28 cellular contexts compared by ENCODE assay signal in the genomic region with DNA sequence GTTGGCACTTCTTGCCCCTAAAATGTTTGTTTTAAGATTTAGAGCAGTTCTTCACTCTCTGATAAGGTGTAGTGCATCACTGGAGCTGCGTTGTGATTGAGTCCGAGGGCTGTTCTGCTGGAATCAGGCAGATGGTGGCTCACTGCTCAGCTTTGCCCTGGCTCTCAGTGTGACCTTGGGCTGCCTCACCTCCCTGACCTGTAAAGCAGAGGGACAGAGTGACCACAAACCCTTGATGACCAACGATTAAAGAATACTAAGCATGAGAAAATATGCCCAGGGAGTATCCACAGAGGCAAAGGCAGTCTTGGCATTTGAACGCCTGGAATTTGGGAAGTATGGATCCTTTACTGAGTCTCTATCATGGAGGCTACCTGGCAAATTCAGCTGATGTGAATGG. TPM values are rescaled to one million over a fixed set of nuclear protein-coding genes. Genes with fewer than 3 reads are reported as not detected.
A peak's percentile ranks its signal among the peaks of the same experiment; 100 is the strongest.
DNase-seq lines count a peak whose midpoint lies in the region; ATAC-seq, FAIRE-seq and TF ChIP-seq lines count a peak whose summit lies in the region.
"Had no signal": no experiment of that assay in that cellular context is flagged by ENCODE, and none has a peak within 500 bp of the region (broad histone marks: within the 10 kb centered on the region; RNA-seq: fewer than 3 reads in every experiment).

No MANE protein-coding gene starts in this region.

- BruUV-seq in HepG2 (replicated peaks; lab: Mats Ljungman, UMichigan): no TSS peak

- no peaks in the 10 kb centered on the region for H3K27me3 Mint-ChIP-seq in activated naive CD4-positive, alpha-beta T cell treated with anti-CD3 and anti-CD28 coated beads, Interleukin-2, amount 10 ng/mL, durations not matched to agents 7 days and 5 days
- no peaks in the 10 kb centered on the region for H3K27me3 Mint-ChIP-seq in activated naive CD4-positive, alpha-beta T cell treated with anti-CD3 and anti-CD28 coated beads for 36 hours (ENCODE audit: low read depth)
- H3K27me3 Mint-ChIP-seq: IgD-negative memory B cell, type B pancreatic cell had no signal

- TF ChIP-seq CTCF in adrenal gland (IDR thresholded peaks at IDR 0.05): no peak
- peak; percentile 27; the same call in 1 of the 2 replicates for TF ChIP-seq CTCF in HepG2 (CRISPR knock-in tag; IDR thresholded peaks at IDR 0.05)
- TF ChIP-seq CTCF in vagina (IDR thresholded peaks at IDR 0.05): no peak

- peak overlapping the region; percentile 28 for H3K27ac Mint-ChIP-seq in activated naive CD4-positive, alpha-beta T cell treated with anti-CD3 and anti-CD28 coated beads, Interleukin-2, amount 10 ng/mL, durations not matched to agents 7 days and 5 days
- H3K27ac Mint-ChIP-seq in activated naive CD4-positive, alpha-beta T cell treated with anti-CD3 and anti-CD28 coated beads for 36 hours: no peak overlapping the region
- H3K27ac Mint-ChIP-seq: type B pancreatic cell had no signal

- no peak overlapping the region for H2AFZ ChIP-seq in HepG2 (ENCODE audit: low read length)
- H2AFZ ChIP-seq: GM23248 had no signal

- H3K4me2 ChIP-seq in HepG2 (ENCODE audit: low read depth, low read length): no peak overlapping the region

- H3K4me3 Mint-ChIP-seq in activated naive CD4-positive, alpha-beta T cell treated with anti-CD3 and anti-CD28 coated beads, Interleukin-2, amount 10 ng/mL, durations not matched to agents 7 days and 5 days: no peak overlapping the region
- H3K4me3 Mint-ChIP-seq in activated naive CD4-positive, alpha-beta T cell treated with anti-CD3 and anti-CD28 coated beads for 36 hours: no peak overlapping the region
- H3K4me3 Mint-ChIP-seq: IgD-negative memory B cell, type B pancreatic cell had no signal

- in situ Hi-C loops in HepG2 (cut with HindIII; ENCODE audit: extremely low pct_ligation_motif_present, low pct_unique_long_range_greater_than_20kb): no loop called here

- peak; percentile 9; the same call in 1 of the 3 replicates for ATAC-seq in HepG2
- ATAC-seq: gastroesophageal sphincter, psoas muscle had no signal

- H3K9me3 Mint-ChIP-seq in activated naive CD4-positive, alpha-beta T cell treated with anti-CD3 and anti-CD28 coated beads, Interleukin-2, amount 10 ng/mL, durations not matched to agents 7 days and 5 days: no peaks in the 10 kb centered on the region
- no peaks in the 10 kb centered on the region for H3K9me3 Mint-ChIP-seq in activated naive CD4-positive, alpha-beta T cell treated with anti-CD3 and anti-CD28 coated beads for 36 hours
- H3K9me3 Mint-ChIP-seq: type B pancreatic cell had no signal

- POLR2A ChIA-PET in HepG2 (lab: Yijun Ruan, JAX): interaction anchor here (0.9 to 4.0 kb wide), 3 partner anchors 11 to 86 kb away, joined by 5 to 15 read pairs (median 6); no protein-coding TSS in a partner anchor

- H3K27ac ChIP-seq in adrenal gland (peak overlapping the region in 3 of 5 donors; percentile 17 to 54 (median 53)), HepG2 (ENCODE audit: extremely low read length, insufficient read depth, low read length) (peak overlapping the region; percentile 1), vagina (peak overlapping the region; percentile 6)
- H3K27ac ChIP-seq: BLaER1, esophagus muscularis mucosa, gastroesophageal sphincter, GM23248, psoas muscle had no signal

- intact Hi-C loops in activated naive CD4-positive, alpha-beta T cell treated with anti-CD3 and anti-CD28 coated beads for 36 hours (cut with micrococcal nuclease): no loop called here
- intact Hi-C loops in adrenal gland (cut with DNase I) (no loop called here), HepG2 (cut with micrococcal nuclease; ENCODE audit: unreplicated experiment) (no loop called here), vagina (cut with DNase I) (no loop called here)

- CTCF ChIA-PET in activated naive CD4-positive, alpha-beta T cell treated with anti-CD3 and anti-CD28 coated beads, Interleukin-2, amount 10 ng/mL, durations not matched to agents 7 days and 5 days (lab: Charles Lee): interaction anchor here (1.8 kb wide), 1 partner anchor 10 kb away, joined by 4 read pairs; no protein-coding TSS in a partner anchor
- CTCF ChIA-PET in activated naive CD4-positive, alpha-beta T cell treated with anti-CD3 and anti-CD28 coated beads for 36 hours (lab: Charles Lee): interaction anchor here (0.6 kb wide), 1 partner anchor 261 kb away, joined by 6 read pairs; no protein-coding TSS in a partner anchor
- CTCF ChIA-PET in HepG2 (lab: Yijun Ruan, JAX; ENCODE audit: low intra/inter-chr PET ratio, low total read pairs): interaction anchor here (0.6 kb wide), 1 partner anchor 19 kb away, joined by 3 read pairs; no protein-coding TSS in a partner anchor

- no peak for DNase-seq in activated naive CD4-positive, alpha-beta T cell treated with anti-CD3 and anti-CD28 coated beads, Interleukin-2, amount 10 ng/mL, durations not matched to agents 7 days and 5 days
- DNase-seq in activated naive CD4-positive, alpha-beta T cell treated with anti-CD3 and anti-CD28 coated beads for 36 hours: no peak
- DNase-seq in adrenal gland: peak in 4 of 7 donors; percentile 47 to 64 (median 54)
- no peak for DNase-seq in HepG2 (ENCODE audit: low spot score)
- DNase-seq in vagina (ENCODE audit: extremely low spot score in 2 of 2): no peak
- DNase-seq in stimulated activated CD8-positive, alpha-beta memory T cell treated with anti-CD3 and anti-CD28 coated beads, Interleukin-4, amount 100 ng/mL, for 48 hours: no peak
- DNase-seq in frontal cortex (ENCODE audit: low spot score in 2 of 2): no peak
- DNase-seq in MG63: no peak
- DNase-seq: activated CD4-positive, alpha-beta T cell treated with anti-CD3 and anti-CD28 coated beads for 4 hours; activated effector memory CD4-positive, alpha-beta T cell treated with Interleukin-2 at 50 U/mL for 16 hours; DMS 273 treated with DMSO at 0.1 percent for 48 hours; GDM1; GM23248; left cardiac atrium; NCI-H146; NCI-H2171 treated with DMSO at 0.1 percent for 48 hours; NCI-H526 treated with DMSO at 0.1 percent for 48 hours; Right ventricle myocardium superior; stimulated activated CD4-positive, alpha-beta T cell treated with anti-CD3 and anti-CD28 coated beads, Interleukin-2, amount 100 ng/mL, for 48 hours; stomach had no signal

- H3K79me2 ChIP-seq in HepG2 (ENCODE audit: insufficient read depth, low read length): peaks cover 100% of the 10 kb centered on the region

- H3K4me1 Mint-ChIP-seq in activated naive CD4-positive, alpha-beta T cell treated with anti-CD3 and anti-CD28 coated beads, Interleukin-2, amount 10 ng/mL, durations not matched to agents 7 days and 5 days: peaks cover 29% of the 10 kb centered on the region
- H3K4me1 Mint-ChIP-seq in activated naive CD4-positive, alpha-beta T cell treated with anti-CD3 and anti-CD28 coated beads for 36 hours (ENCODE audit: low read depth): peaks cover 55% of the 10 kb centered on the region

- H3K27me3 ChIP-seq in adrenal gland: no peaks in the 10 kb centered on the region
- H3K27me3 ChIP-seq in HepG2 (ENCODE audit: control insufficient read depth in 1 of 2, insufficient read depth in 2 of 2, low read length in 2 of 2): no peaks in the 10 kb centered on the region
- H3K27me3 ChIP-seq in vagina: no peaks in the 10 kb centered on the region
- no peaks in the 10 kb centered on the region for H3K27me3 ChIP-seq in MG63
- H3K27me3 ChIP-seq: BLaER1, esophagus muscularis mucosa, gastroesophageal sphincter, stomach had no signal

- peaks cover 23% of the 10 kb centered on the region for H3K36me3 Mint-ChIP-seq in activated naive CD4-positive, alpha-beta T cell treated with anti-CD3 and anti-CD28 coated beads, Interleukin-2, amount 10 ng/mL, durations not matched to agents 7 days and 5 days
- peaks cover 6% of the 10 kb centered on the region for H3K36me3 Mint-ChIP-seq in activated naive CD4-positive, alpha-beta T cell treated with anti-CD3 and anti-CD28 coated beads for 36 hours (ENCODE audit: low read depth)

- FAIRE-seq in HepG2 (lab: Jason Lieb, UNC) (no peak), frontal cortex (lab: Jason Lieb, UNC) (no peak)
- FAIRE-seq: A204.1 had no signal

- TF ChIP-seq RAD21 in HepG2 (CRISPR knock-in tag; IDR thresholded peaks at IDR 0.05): no peak

- TF ChIP-seq POLR2A in adrenal gland (IDR thresholded peaks at IDR 0.05): no peak
- no peak for TF ChIP-seq POLR2A in HepG2 (IDR thresholded peaks at IDR 0.05; ENCODE audit: insufficient read depth in 1 of 2, low read depth in 2 of 2, low read length in 2 of 2)
- no peak for TF ChIP-seq POLR2A in vagina (IDR thresholded peaks at IDR 0.05)

- H3K9ac ChIP-seq in HepG2 (ENCODE audit: insufficient read depth, low read depth, low read length): no peak overlapping the region
- H3K9ac ChIP-seq: BLaER1, GM23248 had no signal

- H3K9me3 ChIP-seq in adrenal gland (replicated peaks in 1 of 3) (no peaks in the 10 kb centered on the region), HepG2 (ENCODE audit: low read length) (no peaks in the 10 kb centered on the region), vagina (no peaks in the 10 kb centered on the region), MG63 (no peaks in the 10 kb centered on the region)
- H3K9me3 ChIP-seq: BLaER1, esophagus muscularis mucosa, gastroesophageal sphincter, psoas muscle, stomach had no signal

- H4K20me1 ChIP-seq in HepG2 (ENCODE audit: insufficient read depth, low read length): peaks cover 99% of the 10 kb centered on the region

- 48 to 59% (median 54%) methylated on average over 4 of the region's 4 CpGs for WGBS in adrenal gland, 4 donors
- WGBS in HepG2 (ENCODE audit: low lambda C conversion rate): 59% methylated on average over 4 of the region's 4 CpGs

- TF ChIP-seq EP300 in HepG2 (IDR thresholded peaks at IDR 0.05; ENCODE audit: low read depth in 2 of 2, low read length in 2 of 2) (no peak), HepG2 (CRISPR knock-in tag; IDR thresholded peaks at IDR 0.05; ENCODE audit: borderline replicate concordance) (no peak)

- H3K36me3 ChIP-seq in adrenal gland (replicated peaks in 1 of 2) (no peaks in the 10 kb centered on the region), HepG2 (replicated peaks in 1 of 2; ENCODE audit: control insufficient read depth in 1 of 2, insufficient read depth in 2 of 2, low read length in 2 of 2) (peaks cover 14 to 57% of the 10 kb centered on the region in 2 experiments), vagina (peaks cover 0 to 4% of the 10 kb centered on the region in 2 donors), MG63 (peaks cover 4% of the 10 kb centered on the region; the same call in 1 of the 2 replicates)
- H3K36me3 ChIP-seq: esophagus muscularis mucosa, gastroesophageal sphincter had no signal

- H3K4me3 ChIP-seq in adrenal gland: no peak overlapping the region
- H3K4me3 ChIP-seq in HepG2 (replicated peaks in 1 of 3; ENCODE audit: insufficient read depth in 1 of 3, low read depth in 2 of 3, low read length in 3 of 3): no peak overlapping the region
- H3K4me3 ChIP-seq in vagina: no peak overlapping the region
- H3K4me3 ChIP-seq in MG63: no peak overlapping the region
- H3K4me3 ChIP-seq: BLaER1, esophagus muscularis mucosa, gastroesophageal sphincter, GM23248, psoas muscle, skin epidermis, stomach had no signal

- H3K4me1 ChIP-seq in adrenal gland (replicated peaks in 1 of 2) (peaks cover 25 to 70% of the 10 kb centered on the region in 2 donors), HepG2 (ENCODE audit: insufficient read depth, low read length) (peaks cover 100% of the 10 kb centered on the region), vagina (peaks cover 66% of the 10 kb centered on the region)
- H3K4me1 ChIP-seq: psoas muscle had no signal

RNA-seq across cellular contexts. Expression of gene CMIP, which starts 18.1 kb away (rescaled TPM):
- 10 to 100 TPM; 28.6 to 28.8 TPM for total RNA-seq in activated naive CD4-positive, alpha-beta T cell treated with anti-CD3 and anti-CD28 coated beads for 36 hours
- total RNA-seq in adrenal gland: 10 to 100 TPM; 34.3 to 87.9 (median 54.9) TPM
- polyA plus RNA-seq in adrenal gland: 10 to 100 TPM; 10.9 to 49.0 (median 17.4) TPM
- 10.9 and 21.7 TPM in 2 replicates for total RNA-seq in HepG2 (2016; rRNA removed; fragmentation: Illumina TruSeq; extraction: Trizol)
- total RNA-seq in HepG2 (2016; cell fraction: cytosol; rRNA removed; fragmentation: Illumina TruSeq; extraction: Trizol; ENCODE audit: low read depth): 3.5 and 4.6 TPM in 2 replicates
- 11.5 and 15.7 TPM in 2 replicates for total RNA-seq in HepG2 (2016; cell fraction: insoluble cytoplasmic fraction; rRNA removed; fragmentation: Illumina TruSeq; extraction: Trizol)
- total RNA-seq in HepG2 (2016; cell fraction: membrane; rRNA removed; fragmentation: Illumina TruSeq; extraction: Trizol): 13.0 and 15.9 TPM in 2 replicates
- total RNA-seq in HepG2 (2016; cell fraction: nucleus; rRNA removed; fragmentation: Illumina TruSeq; extraction: Trizol): 23.3 and 29.3 TPM in 2 replicates
- 18.1 and 22.0 TPM in 2 replicates for polyA plus RNA-seq in HepG2 (2011; rRNA removed)
- polyA plus RNA-seq in HepG2 (2011; cell fraction: cytosol; rRNA removed): 17.3 and 20.7 TPM in 2 replicates
- polyA plus RNA-seq in HepG2 (2011; cell fraction: nucleus; rRNA removed): 77.4 and 83.2 TPM in 2 replicates
- 74.4 and 83.5 TPM in 2 replicates for polyA plus RNA-seq in HepG2 (2012)
- polyA plus RNA-seq in HepG2 (2016; cell fraction: cytosol; fragmentation: Illumina TruSeq; extraction: Trizol; ENCODE audit: low read depth): 3.4 and 3.8 TPM in 2 replicates
- 29.7 and 48.6 TPM in 2 replicates for polyA plus RNA-seq in HepG2 (2016; cell fraction: insoluble cytoplasmic fraction; fragmentation: Illumina TruSeq; extraction: Trizol; ENCODE audit: low read depth)
- polyA plus RNA-seq in HepG2 (2016; cell fraction: membrane; fragmentation: Illumina TruSeq; extraction: Trizol; ENCODE audit: low read depth): 14.8 and 16.9 TPM in 2 replicates
- polyA plus RNA-seq in HepG2 (2016; cell fraction: nucleus; fragmentation: Illumina TruSeq; extraction: Trizol; ENCODE audit: insufficient read depth, low read depth): 51.1 and 51.2 TPM in 2 replicates
- polyA minus RNA-seq in HepG2 (2011; rRNA and poly(A)+ RNA removed; ENCODE audit: low replicate concordance): 16.6 and 71.5 TPM in 2 replicates
- polyA minus RNA-seq in HepG2 (2011; cell fraction: cytosol; rRNA and poly(A)+ RNA removed): 60.8 and 68.8 TPM in 2 replicates
- polyA minus RNA-seq in HepG2 (2011; cell fraction: nucleus; rRNA and poly(A)+ RNA removed): 61.9 and 63.1 TPM in 2 replicates
- total RNA-seq in vagina: 66.3 TPM
- total RNA-seq in frontal cortex: 18.8 TPM
- total RNA-seq in MG63 (2014; rRNA removed; shearing (Covaris generic); ENCODE audit: low replicate concordance): 1.4 and 1.8 TPM in 2 replicates

Comparison
In these comparisons a context has a peak if more than half of its experiments do, and no peak if none do; other contexts are left out.
1. DNase-seq: peak in adrenal gland (4 of 7); none in activated naive CD4-positive, alpha-beta T cell treated with anti-CD3 and anti-CD28 coated beads, Interleukin-2, amount 10 ng/mL, durations not matched to agents 7 days and 5 days (single experiment), activated naive CD4-positive, alpha-beta T cell treated with anti-CD3 and anti-CD28 coated beads for 36 hours (single experiment), HepG2 (single experiment), vagina (0 of 2), stimulated activated CD8-positive, alpha-beta memory T cell treated with anti-CD3 and anti-CD28 coated beads, Interleukin-4, amount 100 ng/mL, for 48 hours (single experiment), frontal cortex (0 of 2) and MG63 (single experiment).
2. H3K27ac ChIP-seq: peak in every context shown above with its lines; median percentile 53 in adrenal gland; 6 in vagina; 1 in HepG2.